ENCODE assay signal across 2 cellular contexts in genomic region chr7:65896279-65896678, GRCh38.
TF ChIP-seq lines count a peak whose summit lies in the region.

No MANE protein-coding gene starts in this region.

TF ChIP-seq in HepG2, 621 proteins besides CTCF, POLR2A, EP300 and RAD21:
- peak; percentile 77 for TF ChIP-seq HNRNPK (IDR thresholded peaks at IDR 0.05; ENCODE audit: low read depth, low read length, poor library complexity, severe bottlenecking)
- no peak for TF ChIP-seq GPBP1L1 (CRISPR knock-in tag; IDR thresholded peaks at IDR 0.05)
TF ChIP-seq in HepG2: peak in this region for 1.

TF ChIP-seq in K562, 482 proteins besides CTCF, POLR2A, EP300 and RAD21:
- peak; percentile 22 for TF ChIP-seq PCBP2 (IDR thresholded peaks at IDR 0.05; ENCODE audit: low read depth, low read length, poor library complexity, severe bottlenecking)
- no peak for TF ChIP-seq SMARCB1 (IDR thresholded peaks at IDR 0.05; ENCODE audit: insufficient read length, low read depth)
- TF ChIP-seq HNRNPK (IDR thresholded peaks at IDR 0.05; ENCODE audit: low read depth, low read length, poor library complexity, severe bottlenecking), result peak; percentile 56
